ENCODE assay signal across 8 cellular contexts in the genomic region with DNA sequence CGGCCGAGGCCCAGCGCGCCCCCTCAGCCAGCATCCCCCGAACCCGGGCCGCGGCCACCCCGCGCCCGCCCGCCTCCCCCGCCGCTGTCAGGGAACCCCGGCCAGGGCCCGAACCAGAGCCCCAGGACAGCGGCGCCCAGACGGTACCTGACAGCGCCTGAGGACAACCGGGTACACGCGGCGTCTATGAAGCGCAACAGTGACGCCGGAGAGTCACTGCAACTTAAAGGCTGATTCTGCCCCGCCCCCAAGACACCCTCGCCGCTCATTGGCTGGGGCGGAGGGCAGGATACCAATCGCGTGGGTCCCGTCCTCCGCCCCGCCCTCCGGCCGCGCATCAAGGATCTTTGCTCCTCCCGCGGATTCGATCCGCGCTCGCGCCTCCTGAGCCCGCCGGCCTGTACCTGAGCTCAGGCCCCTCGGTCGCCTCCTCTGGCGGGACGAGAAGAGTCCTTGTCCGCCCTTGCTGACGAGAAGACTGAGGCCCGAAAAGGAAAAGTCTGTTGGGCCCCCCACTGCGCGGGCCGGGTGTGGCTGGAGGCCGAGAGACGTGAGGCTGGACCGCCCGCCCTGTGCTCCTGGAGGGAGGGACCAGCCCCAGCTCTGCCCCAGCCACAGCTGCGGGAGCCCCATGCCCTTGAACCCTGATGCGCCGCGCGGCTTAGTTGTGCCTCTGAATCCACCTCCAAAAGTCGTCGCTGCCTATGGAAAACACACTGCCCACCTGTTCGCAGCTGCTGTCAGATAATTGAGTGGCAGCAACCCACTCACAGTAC. TPM values are rescaled to one million over a fixed set of nuclear protein-coding genes. Genes with fewer than 3 reads are reported as not detected.
DNase-seq lines count a peak whose midpoint lies in the region; ATAC-seq and TF ChIP-seq lines count a peak whose summit lies in the region.

A gene (minus strand): TSS at position 198 of the 776 bp plus-strand sequence. CDS start 6,752 bp downstream, outside the sequence.

- DNase-seq in Ammon's horn (ENCODE audit: low spot score) (peak; percentile 99), GM19238 (ENCODE audit: insufficient read length, low spot score) (peak; percentile 91), NCI-H524 (lab: John Stamatoyannopoulos, UW) (peak; percentile 78 to 83), choroid plexus epithelial cell (ENCODE audit: low read depth) (peak; percentile 96), kidney epithelial cell (ENCODE audit: low read depth) (peak; percentile 72)
- DNase-seq in activated CD4-positive, alpha-beta T cell treated with anti-CD3 and anti-CD28 coated beads for 4 hours: peak; percentile 96
- peak; percentile 99 for DNase-seq in stimulated activated CD4-positive, alpha-beta T cell treated with anti-CD3 and anti-CD28 coated beads, Interleukin-15, amount 100 ng/mL, for 24 hours

- H3K4me3 ChIP-seq in choroid plexus epithelial cell (ENCODE audit: low read depth, low read length) (peak within 1 kb of the TSS; percentile 88), kidney epithelial cell (ENCODE audit: low read depth, low read length) (peak within 1 kb of the TSS; percentile 55)

- no peaks in the 10 kb centered on the region for H3K27me3 ChIP-seq in kidney epithelial cell (ENCODE audit: control insufficient read depth, insufficient read depth, low read length)

- no peaks in the 10 kb centered on the region for H3K36me3 ChIP-seq in kidney epithelial cell (ENCODE audit: control insufficient read depth, insufficient read depth, low read length)

- peak; percentile 97 for ATAC-seq in HG03439 (IDR thresholded peaks at IDR 0.05; ENCODE audit: unreplicated experiment)

- TF ChIP-seq CTCF in choroid plexus epithelial cell (conservative IDR thresholded peaks at IDR 0.05; ENCODE audit: low read depth, low read length) (no peak), kidney epithelial cell (IDR thresholded peaks at IDR 0.05; ENCODE audit: insufficient read depth, low read length, poor library complexity, severe bottlenecking) (peak; percentile 18)

RNA-seq across cellular contexts. Expression of the gene that starts here (rescaled TPM):
- 56.1 and 64.8 TPM in 2 replicates for total RNA-seq in kidney epithelial cell

Comparison
In these comparisons a context has a peak if more than half of its experiments do, and no peak if none do; other contexts are left out.
1. Peak in every context shown above with its lines: DNase-seq, ATAC-seq and H3K4me3 ChIP-seq.